Comparison of ENCODE assay signal across 25 cellular contexts in the genomic region with DNA sequence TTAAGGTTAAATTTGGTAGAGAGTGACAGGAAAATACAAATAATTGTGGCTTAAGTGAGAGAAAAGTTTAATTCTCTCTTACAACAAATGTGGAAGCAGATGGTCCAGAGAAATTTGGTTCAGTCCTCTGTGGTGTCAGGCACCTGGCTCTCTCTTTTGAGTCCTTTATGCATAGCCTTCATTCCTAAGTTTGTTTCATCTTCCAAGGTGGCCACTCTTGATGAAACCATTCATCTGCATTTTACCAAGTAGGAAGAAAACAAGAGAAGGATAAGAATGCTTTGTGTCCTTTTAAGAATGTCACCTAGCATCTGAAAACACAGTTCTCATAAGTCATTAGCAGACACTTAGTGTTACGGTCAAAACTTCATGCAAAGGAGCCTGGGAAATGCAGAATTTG.
"Had no signal": no experiment of that assay in that cellular context is flagged by ENCODE, and none has a peak within 500 bp of the region (broad histone marks: within the 10 kb centered on the region; RNA-seq: fewer than 3 reads in every experiment).

No MANE protein-coding gene starts in this region.

- H3K4me2 ChIP-seq: PC-9 had no signal

- FAIRE-seq: TTC549 had no signal

- H3K9me3 ChIP-seq: MG63 had no signal

- H3K27me3 ChIP-seq: brain microvascular endothelial cell, cardiac muscle cell, MG63 had no signal

- H3K4me3 ChIP-seq: cardiac muscle cell, MG63, PC-9, SK-N-MC had no signal

- H3K9me3 Mint-ChIP-seq: activated CD4-positive, alpha-beta memory T cell treated with anti-CD3 and anti-CD28 coated beads, Interleukin-2, amount 10 ng/mL, durations not matched to agents 7 days and 5 days; activated naive CD4-positive, alpha-beta T cell treated with anti-CD3 and anti-CD28 coated beads for 36 hours; activated naive CD8-positive, alpha-beta T cell treated with anti-CD3 and anti-CD28 coated beads for 36 hours; T-cell had no signal

- ATAC-seq: activated CD4-positive, alpha-beta T cell treated with anti-CD3 and anti-CD28 coated beads for 36 hours; activated T-helper 17 cell treated with anti-CD3 and anti-CD28 coated beads, Interleukin-2, amount 50 U/mL, for 72 hours; T-cell had no signal

- H3K27me3 Mint-ChIP-seq: activated CD4-positive, alpha-beta memory T cell treated with anti-CD3 and anti-CD28 coated beads, Interleukin-2, amount 10 ng/mL, durations not matched to agents 7 days and 5 days; T-cell had no signal

- H3K27ac Mint-ChIP-seq: activated CD4-positive, alpha-beta memory T cell treated with anti-CD3 and anti-CD28 coated beads, Interleukin-2, amount 10 ng/mL, durations not matched to agents 7 days and 5 days; activated CD4-positive, alpha-beta T cell treated with anti-CD3 and anti-CD28 coated beads for 36 hours; activated naive CD4-positive, alpha-beta T cell treated with anti-CD3 and anti-CD28 coated beads for 36 hours; activated naive CD8-positive, alpha-beta T cell treated with anti-CD3 and anti-CD28 coated beads for 36 hours; activated T-helper 17 cell treated with anti-CD3 and anti-CD28 coated beads, Interleukin-2, amount 50 U/mL, for 72 hours; T-cell had no signal

- H3K4me3 Mint-ChIP-seq: activated CD4-positive, alpha-beta memory T cell treated with anti-CD3 and anti-CD28 coated beads, Interleukin-2, amount 10 ng/mL, durations not matched to agents 7 days and 5 days; activated CD4-positive, alpha-beta T cell treated with anti-CD3 and anti-CD28 coated beads for 36 hours; activated naive CD4-positive, alpha-beta T cell treated with anti-CD3 and anti-CD28 coated beads for 36 hours; activated naive CD8-positive, alpha-beta T cell treated with anti-CD3 and anti-CD28 coated beads for 36 hours; activated T-helper 17 cell treated with anti-CD3 and anti-CD28 coated beads, Interleukin-2, amount 50 U/mL, for 72 hours; T-cell had no signal

- H3K27ac ChIP-seq: brain microvascular endothelial cell, cardiac muscle cell, PC-9, SK-N-MC, VCaP had no signal

- H3K36me3 Mint-ChIP-seq: activated naive CD8-positive, alpha-beta T cell treated with anti-CD3 and anti-CD28 coated beads for 36 hours; T-cell had no signal

- H3K36me3 ChIP-seq: brain microvascular endothelial cell, cardiac muscle cell, MG63 had no signal

- H2AFZ ChIP-seq: PC-9 had no signal

- DNase-seq: activated CD4-positive, alpha-beta memory T cell treated with anti-CD3 and anti-CD28 coated beads, Interleukin-2, amount 10 ng/mL, durations not matched to agents 7 days and 5 days; activated CD4-positive, alpha-beta T cell treated with anti-CD3 and anti-CD28 coated beads for 36 hours; activated CD4-positive, alpha-beta T cell treated with anti-CD3 and anti-CD28 coated beads, Interleukin-2, amount 50 U/mL, for 1 hour; activated gamma-delta T cell; activated naive CD4-positive, alpha-beta T cell treated with anti-CD3 and anti-CD28 coated beads for 36 hours; activated naive CD8-positive, alpha-beta T cell treated with anti-CD3 and anti-CD28 coated beads for 36 hours; activated T-cell treated with anti-CD3 and anti-CD28 coated beads for 4 hours; activated T-cell treated with anti-CD3 and anti-CD28 coated beads, Interleukin-2, amount 50 U/mL, for 48 hours; brain microvascular endothelial cell; MG63; MV-4-11; NCI-H1092 treated with DMSO at 0.1 percent for 48 hours; NCI-H1417 treated with DMSO at 0.1 percent for 48 hours; NCI-H1694; NCI-H2029; NCI-H510A treated with DMSO at 0.1 percent for 48 hours; PC-9; T-cell; T-helper 2 cell; T1000 had no signal
